8 cellular contexts compared by ENCODE assay signal in genomic region chr1:44354840-44355581, GRCh38. TPM values are rescaled to one million over a fixed set of nuclear protein-coding genes. Genes with fewer than 3 reads are reported as not detected.
DNase-seq lines count a peak whose midpoint lies in the region; ATAC-seq, FAIRE-seq and TF ChIP-seq lines count a peak whose summit lies in the region.

A gene with protein sequence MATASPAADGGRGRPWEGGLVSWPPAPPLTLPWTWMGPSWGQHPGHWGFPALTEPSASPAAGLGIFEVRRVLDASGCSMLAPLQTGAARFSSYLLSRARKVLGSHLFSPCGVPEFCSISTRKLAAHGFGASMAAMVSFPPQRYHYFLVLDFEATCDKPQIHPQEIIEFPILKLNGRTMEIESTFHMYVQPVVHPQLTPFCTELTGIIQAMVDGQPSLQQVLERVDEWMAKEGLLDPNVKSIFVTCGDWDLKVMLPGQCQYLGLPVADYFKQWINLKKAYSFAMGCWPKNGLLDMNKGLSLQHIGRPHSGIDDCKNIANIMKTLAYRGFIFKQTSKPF (minus strand): TSS chr1:44355257. CDS start chr1:44355026, 231 bp downstream.

- H3K9me3 ChIP-seq in aorta (ENCODE audit: control insufficient read depth, low read length): no peaks in the 10 kb centered on the region

- H3K4me1 ChIP-seq in rectal smooth muscle tissue (ENCODE audit: control insufficient read depth, insufficient read depth, low read length) (peaks cover 4% of the 10 kb centered on the region), aorta (ENCODE audit: control insufficient read depth in 1 of 2, insufficient read depth in 2 of 2, low read length in 2 of 2) (peaks cover 0 to 3% of the 10 kb centered on the region in 2 donors)

- H3K27me3 ChIP-seq in rectal smooth muscle tissue (ENCODE audit: control insufficient read depth, insufficient read depth, low read length): no peaks in the 10 kb centered on the region
- H3K27me3 ChIP-seq in aorta (ENCODE audit: control insufficient read depth in 1 of 2, insufficient read depth in 2 of 2, low read length in 1 of 2): no peaks in the 10 kb centered on the region

- in situ Hi-C loops in astrocyte of the cerebellum (cut with HindIII; ENCODE audit: low sequenced_read_pairs): no loop called here

- FAIRE-seq in GM18507 (lab: Jason Lieb, UNC): peak; percentile 98

- no peaks in the 10 kb centered on the region for H3K36me3 ChIP-seq in rectal smooth muscle tissue (ENCODE audit: control insufficient read depth, insufficient read depth, low read length)
- no peaks in the 10 kb centered on the region for H3K36me3 ChIP-seq in aorta (ENCODE audit: control insufficient read depth in 1 of 2, insufficient read depth in 2 of 2, low read length in 1 of 2)

- intact Hi-C loops in aorta (cut with DNase I): loop anchor here in 1 of 2 donors (5.0 kb wide), 1 partner anchor 38 kb away; no protein-coding TSS in a partner anchor

- ATAC-seq in HG02981 (IDR thresholded peaks at IDR 0.05; ENCODE audit: unreplicated experiment) (peak; percentile 96), aorta (ENCODE audit: low FRiP score) (peak; percentile 99)

- no peak for TF ChIP-seq CTCF in astrocyte of the cerebellum (IDR thresholded peaks at IDR 0.05; ENCODE audit: low read depth, low read length, missing control alignments)

- H3K4me3 ChIP-seq in astrocyte of the cerebellum (ENCODE audit: low read depth, low read length) (peak within 1 kb of the TSS; percentile 82), rectal smooth muscle tissue (ENCODE audit: low read length) (peak within 1 kb of the TSS; percentile 63), aorta (ENCODE audit: low read length in 2 of 2) (peak within 1 kb of the TSS; percentile 75 to 88)

- H3K9ac ChIP-seq in rectal smooth muscle tissue (ENCODE audit: low read length): peak within 1 kb of the TSS; percentile 34

- DNase-seq in GM18507 (ENCODE audit: extremely low spot score, insufficient read length, low read depth): peak; percentile 99
- DNase-seq in NCI-H2029 treated with DMSO at 0.1 percent for 48 hours (lab: John Stamatoyannopoulos, UW): peak; percentile 97
- DNase-seq in T-helper 9 cell: peak; percentile 92
- peak; percentile 93 for DNase-seq in astrocyte of the cerebellum (ENCODE audit: low read depth)
- DNase-seq in hepatic stellate cell (ENCODE audit: low spot score): peak; percentile 99
- peak; percentile 99 for DNase-seq in aorta

- 0 to 1% methylated on average over 56 to 65 of the region's 65 CpGs for WGBS in aorta, 2 donors

- H3K27ac ChIP-seq in rectal smooth muscle tissue (ENCODE audit: low read depth, low read length): no peak within 1 kb of the TSS
- peak within 1 kb of the TSS in 1 of 2 donors; percentile 41 for H3K27ac ChIP-seq in aorta (ENCODE audit: low read depth in 1 of 2, low read length in 2 of 2)

RNA-seq across cellular contexts. Expression of the gene that starts here (rescaled TPM):
- 10 to 100 TPM; 44.2 to 45.5 TPM for total RNA-seq in aorta
- 10 to 100 TPM; 31.4 to 55.2 TPM for polyA plus RNA-seq in aorta
